Comparison of ENCODE assay signal across 1 cellular context in the genomic region with DNA sequence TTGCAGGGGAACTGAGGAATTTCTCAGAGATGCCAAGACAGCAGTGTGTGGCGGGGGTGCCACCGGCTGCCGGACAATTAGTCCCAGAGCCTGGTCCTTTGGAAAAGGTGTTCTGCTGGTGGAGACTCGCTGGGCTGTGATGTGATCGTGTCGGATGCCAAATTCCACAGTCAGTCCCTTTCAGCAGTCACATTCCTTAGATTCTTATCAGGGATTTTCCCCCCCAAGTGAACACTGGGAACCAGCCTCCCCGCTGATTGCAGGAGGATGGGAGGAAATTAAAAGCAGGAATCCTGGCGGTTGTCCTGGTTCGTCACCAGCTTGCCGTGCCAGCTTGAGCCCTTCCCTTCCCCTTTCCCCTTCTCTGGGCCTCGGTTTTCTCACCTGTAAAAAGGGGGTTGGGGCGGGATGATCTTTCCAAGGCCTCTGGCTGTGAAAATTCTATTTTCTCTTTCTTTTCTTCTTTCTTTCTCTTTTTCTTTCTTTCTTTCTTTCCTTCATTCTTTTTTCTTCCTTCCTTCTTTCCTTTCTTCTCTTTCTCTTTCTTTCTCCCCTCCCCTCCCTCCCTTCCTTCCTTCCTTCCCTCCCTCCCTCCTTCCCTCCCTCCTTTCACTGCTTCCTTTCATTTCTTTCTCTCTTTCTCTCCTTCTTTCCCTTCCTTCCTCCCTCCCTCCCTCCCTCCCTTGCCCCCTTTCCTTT.
A peak's percentile ranks its signal among the peaks of the same experiment; 100 is the strongest.
TF ChIP-seq lines count a peak whose summit lies in the region.

No MANE protein-coding gene starts in this region.

TF ChIP-seq in WTC11, 78 proteins besides CTCF, POLR2A, EP300 and RAD21 (continued from another document):
- TF ChIP-seq, protein P1, sequence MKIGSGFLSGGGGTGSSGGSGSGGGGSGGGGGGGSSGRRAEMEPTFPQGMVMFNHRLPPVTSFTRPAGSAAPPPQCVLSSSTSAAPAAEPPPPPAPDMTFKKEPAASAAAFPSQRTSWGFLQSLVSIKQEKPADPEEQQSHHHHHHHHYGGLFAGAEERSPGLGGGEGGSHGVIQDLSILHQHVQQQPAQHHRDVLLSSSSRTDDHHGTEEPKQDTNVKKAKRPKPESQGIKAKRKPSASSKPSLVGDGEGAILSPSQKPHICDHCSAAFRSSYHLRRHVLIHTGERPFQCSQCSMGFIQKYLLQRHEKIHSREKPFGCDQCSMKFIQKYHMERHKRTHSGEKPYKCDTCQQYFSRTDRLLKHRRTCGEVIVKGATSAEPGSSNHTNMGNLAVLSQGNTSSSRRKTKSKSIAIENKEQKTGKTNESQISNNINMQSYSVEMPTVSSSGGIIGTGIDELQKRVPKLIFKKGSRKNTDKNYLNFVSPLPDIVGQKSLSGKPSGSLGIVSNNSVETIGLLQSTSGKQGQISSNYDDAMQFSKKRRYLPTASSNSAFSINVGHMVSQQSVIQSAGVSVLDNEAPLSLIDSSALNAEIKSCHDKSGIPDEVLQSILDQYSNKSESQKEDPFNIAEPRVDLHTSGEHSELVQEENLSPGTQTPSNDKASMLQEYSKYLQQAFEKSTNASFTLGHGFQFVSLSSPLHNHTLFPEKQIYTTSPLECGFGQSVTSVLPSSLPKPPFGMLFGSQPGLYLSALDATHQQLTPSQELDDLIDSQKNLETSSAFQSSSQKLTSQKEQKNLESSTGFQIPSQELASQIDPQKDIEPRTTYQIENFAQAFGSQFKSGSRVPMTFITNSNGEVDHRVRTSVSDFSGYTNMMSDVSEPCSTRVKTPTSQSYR (CRISPR knock-in tag; IDR thresholded peaks at IDR 0.05) = 0 out of 2 replicates have a peak, but pooled peaks have one; percentile 74
- TF ChIP-seq ZNF396 (CRISPR knock-in tag; IDR thresholded peaks at IDR 0.05; ENCODE audit: borderline replicate concordance) (no peak), ZNF423 (CRISPR knock-in tag; IDR thresholded peaks at IDR 0.05) (peak; percentile 34; the same call in 1 of the 2 replicates), SP1 (CRISPR knock-in tag; conservative IDR thresholded peaks at IDR 0.05) (0 out of 2 replicates have a peak, but pooled peaks have one; percentile 29), MYBL2 (CRISPR knock-in tag; IDR thresholded peaks at IDR 0.05) (peak; percentile 69; the same call in 1 of the 2 replicates), ZNF121 (CRISPR knock-in tag; IDR thresholded peaks at IDR 0.05) (0 out of 2 replicates have a peak, but pooled peaks have one; percentile 16), MXD4 (CRISPR knock-in tag; IDR thresholded peaks at IDR 0.05; ENCODE audit: borderline replicate concordance) (no peak), TEAD4 (CRISPR knock-in tag; IDR thresholded peaks at IDR 0.05) (peak; percentile 78; the same call in 1 of the 2 replicates), ETV6 (CRISPR knock-in tag; IDR thresholded peaks at IDR 0.05) (peak; percentile 95), ZNF138 (CRISPR knock-in tag; conservative IDR thresholded peaks at IDR 0.05) (no peak)
- TF ChIP-seq, protein P2, sequence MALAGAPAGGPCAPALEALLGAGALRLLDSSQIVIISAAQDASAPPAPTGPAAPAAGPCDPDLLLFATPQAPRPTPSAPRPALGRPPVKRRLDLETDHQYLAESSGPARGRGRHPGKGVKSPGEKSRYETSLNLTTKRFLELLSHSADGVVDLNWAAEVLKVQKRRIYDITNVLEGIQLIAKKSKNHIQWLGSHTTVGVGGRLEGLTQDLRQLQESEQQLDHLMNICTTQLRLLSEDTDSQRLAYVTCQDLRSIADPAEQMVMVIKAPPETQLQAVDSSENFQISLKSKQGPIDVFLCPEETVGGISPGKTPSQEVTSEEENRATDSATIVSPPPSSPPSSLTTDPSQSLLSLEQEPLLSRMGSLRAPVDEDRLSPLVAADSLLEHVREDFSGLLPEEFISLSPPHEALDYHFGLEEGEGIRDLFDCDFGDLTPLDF (CRISPR knock-in tag; IDR thresholded peaks at IDR 0.05) = no peak
